Comparison of ENCODE assay signal across 1 cellular context in genomic region chr13:78595819-78596700, GRCh38.
TF ChIP-seq lines count a peak whose summit lies in the region.

No MANE protein-coding gene starts in this region.

TF ChIP-seq in HepG2, 621 proteins besides CTCF, POLR2A, EP300 and RAD21 (continued from another document and continues in another):
- TF ChIP-seq BRF2 (CRISPR knock-in tag; IDR thresholded peaks at IDR 0.05), result no peak
- TF ChIP-seq ZNF574 (CRISPR knock-in tag; IDR thresholded peaks at IDR 0.05), result peak; percentile 31; the same call in 1 of the 2 replicates
- no peak for TF ChIP-seq ZNF460 (CRISPR knock-in tag; IDR thresholded peaks at IDR 0.05; ENCODE audit: borderline replicate concordance)
- TF ChIP-seq ELF1 (CRISPR knock-in tag; IDR thresholded peaks at IDR 0.05), result no peak
- TF ChIP-seq MAZ (IDR thresholded peaks at IDR 0.05; ENCODE audit: borderline replicate concordance, low read depth, low read length), result no peak
- TF ChIP-seq MAZ (CRISPR knock-in tag; IDR thresholded peaks at IDR 0.05; ENCODE audit: low read depth), result no peak
- TF ChIP-seq ZNF292 (CRISPR knock-in tag; IDR thresholded peaks at IDR 0.05; ENCODE audit: borderline replicate concordance, low read depth), result no peak
- TF ChIP-seq DMTF1 (CRISPR knock-in tag; IDR thresholded peaks at IDR 0.05), result no peak
- TF ChIP-seq ZNF782 (CRISPR knock-in tag; IDR thresholded peaks at IDR 0.05; ENCODE audit: borderline replicate concordance), result no peak
- TF ChIP-seq ZNF556 (CRISPR knock-in tag; IDR thresholded peaks at IDR 0.05; ENCODE audit: borderline replicate concordance), result no peak
- TF ChIP-seq RFX1 (IDR thresholded peaks at IDR 0.05), result no peak
- TF ChIP-seq PRDM15 (CRISPR knock-in tag; IDR thresholded peaks at IDR 0.05), result no peak
- TF ChIP-seq HDAC6 (IDR thresholded peaks at IDR 0.05; ENCODE audit: low read depth, low read length), result no peak
- TF ChIP-seq SNRNP70 (IDR thresholded peaks at IDR 0.05; ENCODE audit: low read depth, low read length), result no peak
- TF ChIP-seq ZSCAN21 (CRISPR knock-in tag; IDR thresholded peaks at IDR 0.05; ENCODE audit: borderline replicate concordance), result no peak
- peak; percentile 32 for TF ChIP-seq AGO1 (IDR thresholded peaks at IDR 0.05; ENCODE audit: low read depth, low read length, poor library complexity, severe bottlenecking)
- no peak for TF ChIP-seq GRHL1 (CRISPR knock-in tag; conservative IDR thresholded peaks at IDR 0.05)
- TF ChIP-seq ZNF547 (CRISPR knock-in tag; IDR thresholded peaks at IDR 0.05), result no peak
- no peak for TF ChIP-seq ESRRA (CRISPR knock-in tag; IDR thresholded peaks at IDR 0.05; ENCODE audit: low read depth)
- no peak for TF ChIP-seq ZNF557 (CRISPR knock-in tag; IDR thresholded peaks at IDR 0.05)
- TF ChIP-seq TEF (CRISPR knock-in tag; IDR thresholded peaks at IDR 0.05), result no peak
- TF ChIP-seq TFE3 (CRISPR knock-in tag; IDR thresholded peaks at IDR 0.05), result no peak
- TF ChIP-seq DR1 (CRISPR knock-in tag; IDR thresholded peaks at IDR 0.05), result 0 out of 2 replicates have a peak, but pooled peaks have one; percentile 32
- TF ChIP-seq SALL2 (CRISPR knock-in tag; IDR thresholded peaks at IDR 0.05), result no peak
- peak; percentile 45; the same call in 1 of the 2 replicates for TF ChIP-seq UBTF (CRISPR knock-in tag; IDR thresholded peaks at IDR 0.05)
- TF ChIP-seq TMF1 (CRISPR knock-in tag; IDR thresholded peaks at IDR 0.05; ENCODE audit: low read depth), result no peak
- no peak for TF ChIP-seq BHLHE40 (IDR thresholded peaks at IDR 0.05; ENCODE audit: low read length)
- TF ChIP-seq FOXP4 (CRISPR knock-in tag; IDR thresholded peaks at IDR 0.05), result no peak
- peak; percentile 31; the same call in 1 of the 2 replicates for TF ChIP-seq TFDP1 (CRISPR knock-in tag; IDR thresholded peaks at IDR 0.05; ENCODE audit: borderline replicate concordance)
- TF ChIP-seq HMG20B (CRISPR knock-in tag; conservative IDR thresholded peaks at IDR 0.05), result no peak
- 0 out of 2 replicates have a peak, but pooled peaks have one; percentile 10 for TF ChIP-seq PITX1 (CRISPR knock-in tag; IDR thresholded peaks at IDR 0.05)
- 0 out of 2 replicates have a peak, but pooled peaks have one; percentile 28 for TF ChIP-seq RXRB (CRISPR knock-in tag; IDR thresholded peaks at IDR 0.05; ENCODE audit: borderline replicate concordance)
- no peak for TF ChIP-seq KAT8 (CRISPR knock-in tag; IDR thresholded peaks at IDR 0.05)
- TF ChIP-seq ARNTL (CRISPR knock-in tag; IDR thresholded peaks at IDR 0.05), result no peak
- no peak for TF ChIP-seq SIX4 (CRISPR knock-in tag; IDR thresholded peaks at IDR 0.05)
- TF ChIP-seq SYNCRIP (IDR thresholded peaks at IDR 0.05; ENCODE audit: insufficient read depth, low read depth, low read length), result no peak
- TF ChIP-seq SIX1 (CRISPR knock-in tag; IDR thresholded peaks at IDR 0.05; ENCODE audit: borderline replicate concordance), result no peak
- TF ChIP-seq POLR2AphosphoS5 (IDR thresholded peaks at IDR 0.05; ENCODE audit: low read depth, low read length), result no peak
- TF ChIP-seq RORA (CRISPR knock-in tag; IDR thresholded peaks at IDR 0.05), result no peak
- no peak for TF ChIP-seq TCF12 (IDR thresholded peaks at IDR 0.05)
- no peak for TF ChIP-seq TCF12 (CRISPR knock-in tag; IDR thresholded peaks at IDR 0.05)
- TF ChIP-seq CREM (IDR thresholded peaks at IDR 0.05), result no peak
- TF ChIP-seq CREM (CRISPR knock-in tag; IDR thresholded peaks at IDR 0.05), result no peak
- TF ChIP-seq SOX6 (IDR thresholded peaks at IDR 0.05), result no peak
- TF ChIP-seq SOX6 (CRISPR knock-in tag; IDR thresholded peaks at IDR 0.05), result no peak
- TF ChIP-seq MYC (CRISPR knock-in tag; IDR thresholded peaks at IDR 0.05; ENCODE audit: borderline replicate concordance), result peak; percentile 39; the same call in 1 of the 2 replicates
- no peak for TF ChIP-seq ZNF724P (CRISPR knock-in tag; IDR thresholded peaks at IDR 0.05; ENCODE audit: borderline replicate concordance)
